In the genomic region with DNA sequence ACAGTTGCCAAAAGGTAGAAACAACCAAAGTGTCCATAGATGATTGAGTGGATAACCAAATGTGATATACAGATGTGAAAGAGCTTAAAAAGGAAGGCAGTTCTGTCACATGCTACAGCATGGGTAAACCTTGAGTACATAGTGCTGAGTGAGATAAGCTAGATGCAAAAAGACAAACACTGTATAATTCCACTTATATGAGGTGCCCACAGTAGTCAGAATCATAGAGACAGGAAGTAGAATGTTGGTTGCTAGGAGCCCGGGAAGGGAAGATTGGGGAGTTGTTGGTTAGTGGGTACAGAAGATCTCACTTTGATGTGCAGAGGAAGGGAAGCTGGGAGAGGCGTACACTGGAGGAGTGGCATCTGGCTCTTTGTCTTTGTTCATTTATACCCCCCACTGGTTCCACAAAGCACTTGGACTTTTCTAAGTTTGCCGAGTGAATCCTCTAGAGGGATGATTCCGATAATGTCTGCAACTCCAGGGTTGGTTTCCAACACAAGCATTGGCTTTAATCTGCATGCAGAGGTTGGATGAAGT, we compare ENCODE assay signal across 8 cellular contexts. TPM values are rescaled to one million over a fixed set of nuclear protein-coding genes. Genes with fewer than 3 reads are reported as not detected.
DNase-seq lines count a peak whose midpoint lies in the region; ATAC-seq and TF ChIP-seq lines count a peak whose summit lies in the region.

No MANE protein-coding gene starts in this region.

- H4K20me1 ChIP-seq in neural progenitor cell (ENCODE audit: low read depth) = peaks cover 50% of the 10 kb centered on the region

- H3K9me3 Mint-ChIP-seq in T-helper 1 cell treated with Interleukin-12 subunit alpha and Interleukin-12 subunit beta and Interleukin-4 antibody, amounts not matched to agents 30 μg/mL and 1 μg/mL, for 36 hours = peaks cover 9% of the 10 kb centered on the region
- peaks cover 21% of the 10 kb centered on the region for H3K9me3 Mint-ChIP-seq in neural progenitor cell

- H3K9me3 ChIP-seq in thyroid gland (no peaks in the 10 kb centered on the region), testis (no peaks in the 10 kb centered on the region), neural progenitor cell (ENCODE audit: low read depth) (no peaks in the 10 kb centered on the region)

- peaks cover 8% of the 10 kb centered on the region for H3F3A ChIP-seq in neural progenitor cell (ENCODE audit: low read depth)

- intact Hi-C loops in Right ventricle myocardium inferior (cut with DNase I) (no loop called here), thyroid gland (cut with DNase I) (no loop called here), testis (cut with DNase I; ENCODE audit: low total_unique reads) (no loop called here)

- peaks cover 90% of the 10 kb centered on the region for H3K79me2 ChIP-seq in neural progenitor cell (ENCODE audit: low read depth)

- H3K4me2 ChIP-seq in neural progenitor cell = no peak overlapping the region

- H3K4me3 ChIP-seq in thyroid gland (replicated peaks in 1 of 3) (no peak overlapping the region), testis (no peak overlapping the region), neural progenitor cell (no peak overlapping the region)

- TF ChIP-seq POLR2A in thyroid gland (IDR thresholded peaks at IDR 0.05) (no peak), testis (IDR thresholded peaks at IDR 0.05) (no peak)

- DNase-seq in NCI-H510A treated with DMSO at 0.1 percent for 48 hours (lab: John Stamatoyannopoulos, UW) = peak; percentile 62
- no peak for DNase-seq in NCI-H510A (lab: John Stamatoyannopoulos, UW)
- DNase-seq in Right ventricle myocardium inferior (ENCODE audit: missing footprints) = no peak
- no peak for DNase-seq in thyroid gland
- no peak for DNase-seq in testis
- no peak for DNase-seq in neural progenitor cell (ENCODE audit: low spot score)

- H3K27me3 ChIP-seq in thyroid gland (no peaks in the 10 kb centered on the region), testis (no peaks in the 10 kb centered on the region), neural progenitor cell (no peaks in the 10 kb centered on the region)

- ATAC-seq in HG02763 (IDR thresholded peaks at IDR 0.05; ENCODE audit: unreplicated experiment) (peak; percentile 46), Right ventricle myocardium inferior (peak; percentile 29)

- H3K9ac ChIP-seq in neural progenitor cell = no peak overlapping the region

- no peaks in the 10 kb centered on the region for H3K27me3 Mint-ChIP-seq in T-helper 1 cell treated with Interleukin-12 subunit alpha and Interleukin-12 subunit beta and Interleukin-4 antibody, amounts not matched to agents 30 μg/mL and 1 μg/mL, for 36 hours (ENCODE audit: low read depth)
- H3K27me3 Mint-ChIP-seq in neural progenitor cell (ENCODE audit: insufficient read depth, low read depth) = no peaks in the 10 kb centered on the region

- H3K4me1 Mint-ChIP-seq in T-helper 1 cell treated with Interleukin-12 subunit alpha and Interleukin-12 subunit beta and Interleukin-4 antibody, amounts not matched to agents 30 μg/mL and 1 μg/mL, for 36 hours (ENCODE audit: low read depth) = peaks cover 91% of the 10 kb centered on the region
- H3K4me1 Mint-ChIP-seq in neural progenitor cell = peaks cover 37% of the 10 kb centered on the region

- peaks cover 75% of the 10 kb centered on the region for H3K36me3 Mint-ChIP-seq in T-helper 1 cell treated with Interleukin-12 subunit alpha and Interleukin-12 subunit beta and Interleukin-4 antibody, amounts not matched to agents 30 μg/mL and 1 μg/mL, for 36 hours (ENCODE audit: low read depth)
- peaks cover 72% of the 10 kb centered on the region for H3K36me3 Mint-ChIP-seq in neural progenitor cell

- H3K4me3 Mint-ChIP-seq in T-helper 1 cell treated with Interleukin-12 subunit alpha and Interleukin-12 subunit beta and Interleukin-4 antibody, amounts not matched to agents 30 μg/mL and 1 μg/mL, for 36 hours = peak overlapping the region; percentile 67
- H3K4me3 Mint-ChIP-seq in neural progenitor cell = no peak overlapping the region

- H3K27ac ChIP-seq in thyroid gland = peak overlapping the region; percentile 35 to 38 (median 38)
- peak overlapping the region in 1 of 2 donors; percentile 25 for H3K27ac ChIP-seq in testis
- H3K27ac ChIP-seq in neural progenitor cell = no peak overlapping the region

- H2AFZ ChIP-seq in neural progenitor cell (replicated peaks) = no peak overlapping the region

- H3K36me3 ChIP-seq in thyroid gland (peaks cover 0 to 14% of the 10 kb centered on the region in 2 donors), testis (ENCODE audit: low read depth, missing control alignments) (no peaks in the 10 kb centered on the region), neural progenitor cell (no peaks in the 10 kb centered on the region)

- WGBS in thyroid gland, 2 donors = 41 to 62% methylated on average over 3 to 4 of the region's 4 CpGs
- WGBS in testis, 2 donors = 39 to 53% methylated on average over 4 of the region's 4 CpGs

- peak overlapping the region; percentile 77 for H3K27ac Mint-ChIP-seq in T-helper 1 cell treated with Interleukin-12 subunit alpha and Interleukin-12 subunit beta and Interleukin-4 antibody, amounts not matched to agents 30 μg/mL and 1 μg/mL, for 36 hours
- no peak overlapping the region for H3K27ac Mint-ChIP-seq in neural progenitor cell

- peaks cover 49 to 75% of the 10 kb centered on the region in 2 donors for H3K4me1 ChIP-seq in thyroid gland
- peaks cover 36% of the 10 kb centered on the region for H3K4me1 ChIP-seq in testis
- H3K4me1 ChIP-seq in neural progenitor cell = peaks cover 11% of the 10 kb centered on the region

- no peak for TF ChIP-seq CTCF in thyroid gland (IDR thresholded peaks at IDR 0.05)
- no peak for TF ChIP-seq CTCF in testis (IDR thresholded peaks at IDR 0.05)
- no peak for TF ChIP-seq CTCF in neural progenitor cell (IDR thresholded peaks at IDR 0.05)

RNA-seq across cellular contexts. Expression of a gene that starts 39.4 kb away (rescaled TPM):
- total RNA-seq in Right ventricle myocardium inferior = 38.7 TPM
- 10 to 100 TPM; 61.6 to 83.4 (median 77.9) TPM for total RNA-seq in thyroid gland
- total RNA-seq in testis = 10 to 100 TPM; 61.4 to 64.6 TPM
- polyA plus RNA-seq in testis (ENCODE audit: insufficient read depth, low read depth, low replicate concordance) = 59.1 TPM
- 32.7 and 68.9 TPM in 2 replicates for total RNA-seq in neural progenitor cell (ENCODE audit: low replicate concordance)

RNA-seq across cellular contexts. Expression of a gene that starts 44.1 kb away (rescaled TPM):
- total RNA-seq in Right ventricle myocardium inferior = not detected
- total RNA-seq in thyroid gland = 1 to 10 TPM in 2 of 4 donors, not detected in 2; 1.1 to 1.6 TPM
- 1 to 10 TPM in 1 of 2 donors, under 1 TPM in 1; 0.55 to 1.1 TPM for total RNA-seq in testis
- 0.22 TPM for polyA plus RNA-seq in testis (ENCODE audit: insufficient read depth, low read depth, low replicate concordance)
- total RNA-seq in neural progenitor cell (ENCODE audit: low replicate concordance) = 0.06 and 0.11 TPM in 2 replicates
